8 cellular contexts compared by ENCODE assay signal in genomic region chr17:64496786-64497564, GRCh38. TPM values are rescaled to one million over a fixed set of nuclear protein-coding genes. Genes with fewer than 3 reads are reported as not detected.
DNase-seq lines count a peak whose midpoint lies in the region; ATAC-seq and TF ChIP-seq lines count a peak whose summit lies in the region.

Gene POLG2 (minus strand): TSS chr17:64497054. CDS start chr17:64496968, 86 bp downstream.

- no peaks in the 10 kb centered on the region for H3K27me3 ChIP-seq in PC-9 (ENCODE audit: insufficient read depth, low read depth)
- no peaks in the 10 kb centered on the region for H3K27me3 ChIP-seq in muscle layer of colon (ENCODE audit: control insufficient read depth in 1 of 2, insufficient read depth in 2 of 2, low read length in 2 of 2)

- DNase-seq in DMS79 treated with DMSO at 0.1 percent for 48 hours (lab: John Stamatoyannopoulos, UW), result peak; percentile 67
- peak; percentile 88 for DNase-seq in KG1 (lab: John Stamatoyannopoulos, UW)
- DNase-seq in PC-9, result peak; percentile 83 to 92
- DNase-seq in activated T-cell treated with anti-CD3 and anti-CD28 coated beads, Interleukin-2, amount 50 U/mL, for 1 hour, result peak; percentile 95
- DNase-seq in erythroblast (lab: John Stamatoyannopoulos, UW), result peak; percentile 95 to 96
- peak; percentile 91 to 93 for DNase-seq in stimulated activated CD8-positive, alpha-beta memory T cell treated with anti-CD3 and anti-CD28 coated beads, Interleukin-7, amount 100 ng/mL, for 1 hour (ENCODE audit: low read depth in 2 of 2)

- POLR2A ChIA-PET in PC-9 (lab: Charles Lee; ENCODE audit: unreplicated experiment), result interaction anchor here (0.7 to 1.3 kb wide), 3 partner anchors 8 to 77 kb away, joined by 3 to 10 read pairs (median 5); partner anchors contain the start of genes CEP95 and DDX5

- H2AFZ ChIP-seq in PC-9, result peak within 1 kb of the TSS; percentile 81

- peak within 1 kb of the TSS; percentile 44 for H3K9ac ChIP-seq in muscle layer of colon (ENCODE audit: low read length)

- BruUV-seq in PC-9 (replicated peaks; lab: Mats Ljungman, UMichigan), result TSS peak; percentile 95

- H3K36me3 ChIP-seq in PC-9 (ENCODE audit: low read depth), result peaks cover 47% of the 10 kb centered on the region
- peaks cover 53% of the 10 kb centered on the region for H3K36me3 ChIP-seq in muscle layer of colon (ENCODE audit: insufficient read depth, low read length)

- peak within 1 kb of the TSS; percentile 98 for H3K4me2 ChIP-seq in PC-9

- H3F3A ChIP-seq in PC-9 (ENCODE audit: insufficient read depth, low read depth), result peaks cover 59% of the 10 kb centered on the region

- H4K20me1 ChIP-seq in PC-9 (ENCODE audit: insufficient read depth), result peaks cover 47% of the 10 kb centered on the region

- H3K9me3 ChIP-seq in PC-9 (ENCODE audit: insufficient read depth, low read depth) (no peaks in the 10 kb centered on the region), muscle layer of colon (ENCODE audit: low read length) (no peaks in the 10 kb centered on the region)

- H3K9me2 ChIP-seq in PC-9 (ENCODE audit: insufficient read depth), result no peaks in the 10 kb centered on the region

- TF ChIP-seq POLR2A in erythroblast (IDR thresholded peaks at IDR 0.05; ENCODE audit: low read length), result peak; percentile 91

- peak; percentile 80 for ATAC-seq in GM21723 (IDR thresholded peaks at IDR 0.05; ENCODE audit: unreplicated experiment)

- H3K27ac ChIP-seq in PC-9 (peak within 1 kb of the TSS; percentile 90), muscle layer of colon (ENCODE audit: low read depth, low read length) (peak within 1 kb of the TSS; percentile 79)

- peaks cover 54% of the 10 kb centered on the region for H3K79me2 ChIP-seq in PC-9 (ENCODE audit: low read depth)

- peak; percentile 67 for TF ChIP-seq CTCF in PC-9 (conservative IDR thresholded peaks at IDR 0.05)

- H3K4me3 ChIP-seq in PC-9 (peak within 1 kb of the TSS; percentile 83), muscle layer of colon (ENCODE audit: low read depth in 1 of 2, low read length in 2 of 2) (peak within 1 kb of the TSS; percentile 73)

- CTCF ChIA-PET in PC-9 (lab: Charles Lee), result interaction anchor here (0.7 kb wide), 1 partner anchor 48 kb away, joined by 3 read pairs; no protein-coding TSS in a partner anchor

- H3K4me1 ChIP-seq in PC-9 (replicated peaks; ENCODE audit: insufficient read depth), result peaks cover 58% of the 10 kb centered on the region
- peaks cover 43% of the 10 kb centered on the region for H3K4me1 ChIP-seq in muscle layer of colon (ENCODE audit: insufficient read depth, low read length)

- intact Hi-C loops in PC-9 (cut with micrococcal nuclease; ENCODE audit: unreplicated experiment), result loop anchor here (1.0 to 5.0 kb wide), 2 partner anchors 55 to 170 kb away; no protein-coding TSS in a partner anchor

RNA-seq across cellular contexts. Expression of gene POLG2, which starts in this region (rescaled TPM):
- 23.3 and 32.7 TPM in 2 replicates for total RNA-seq in PC-9 (2021)

Comparison
In these comparisons a context has a peak if more than half of its experiments do, and no peak if none do; other contexts are left out.
1. Peak in every context shown above with its lines: DNase-seq, ATAC-seq, H3K4me3 ChIP-seq and H3K27ac ChIP-seq.